Comparison of ENCODE assay signal across 9 cellular contexts in the genomic region with DNA sequence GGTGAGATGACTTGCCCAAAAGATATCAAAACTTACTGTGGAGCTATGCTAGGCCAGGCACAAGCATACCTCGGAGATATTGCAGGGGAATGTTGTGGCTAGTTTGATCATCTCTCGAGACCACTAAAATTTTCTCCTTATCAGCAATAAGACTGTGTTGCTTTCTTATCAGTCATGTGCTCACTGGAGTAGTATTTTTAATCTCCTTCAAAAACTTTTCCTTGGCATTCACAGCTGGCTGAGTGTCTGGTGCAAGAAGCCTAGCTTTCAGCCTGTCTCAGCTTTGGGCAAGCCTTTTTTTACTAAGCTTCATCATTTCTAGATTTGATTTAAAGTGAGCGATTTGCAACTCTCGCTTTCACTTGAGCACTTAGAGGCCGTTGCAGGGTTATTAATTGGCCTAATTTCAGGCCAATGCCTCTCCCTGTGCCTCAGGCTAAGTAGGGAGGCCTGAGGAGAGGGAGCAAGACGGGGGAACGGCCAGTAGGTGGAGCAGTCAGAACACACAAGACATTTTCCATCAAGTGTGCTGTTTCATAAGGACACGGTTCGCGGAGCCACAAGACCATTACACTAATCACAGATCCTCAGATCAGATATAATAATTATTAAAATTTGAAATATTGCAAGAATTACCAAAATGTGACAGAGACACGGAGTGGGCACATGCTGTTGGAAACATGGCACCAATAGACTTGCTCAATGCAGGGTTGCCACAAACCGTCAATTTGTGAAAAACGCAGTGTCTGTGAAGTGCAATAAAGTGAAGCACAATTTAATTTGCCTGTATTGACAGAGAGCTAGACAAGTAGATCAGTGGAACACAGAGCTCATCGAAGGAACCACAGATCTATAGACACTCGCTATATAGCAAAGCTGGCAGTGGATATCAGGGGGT.
DNase-seq lines count a peak whose midpoint lies in the region; ATAC-seq, FAIRE-seq and TF ChIP-seq lines count a peak whose summit lies in the region.
"Had no signal": no experiment of that assay in that cellular context is flagged by ENCODE, and none has a peak within 500 bp of the region (broad histone marks: within the 10 kb centered on the region; RNA-seq: fewer than 3 reads in every experiment).

No MANE protein-coding gene starts in this region.

- TF ChIP-seq EP300 in HepG2 (IDR thresholded peaks at IDR 0.05; ENCODE audit: low read depth in 2 of 2, low read length in 2 of 2) (no peak), HepG2 (CRISPR knock-in tag; IDR thresholded peaks at IDR 0.05; ENCODE audit: borderline replicate concordance) (no peak)

- DNase-seq in NK-92 treated with Interleukin-12 subunit alpha and Interleukin-12 subunit beta, amount 100 ng/mL, for 24 hours (lab: John Stamatoyannopoulos, UW), result peak; percentile 48
- DNase-seq in NK-92 (lab: John Stamatoyannopoulos, UW; ENCODE audit: unreplicated experiment), result no peak
- DNase-seq in NCI-H446 treated with DMSO at 0.1 percent for 48 hours (lab: John Stamatoyannopoulos, UW), result peak; percentile 67
- peak; percentile 46 for DNase-seq in activated CD4-positive, alpha-beta T cell treated with anti-CD3 and anti-CD28 coated beads for 1 hour
- peak; percentile 86 for DNase-seq in colonic mucosa
- DNase-seq in HepG2 (ENCODE audit: low spot score), result peak; percentile 73
- peak; percentile 50 to 53 for DNase-seq in stimulated activated CD4-positive, alpha-beta T cell treated with anti-CD3 and anti-CD28 coated beads, Interleukin-4, amount 100 ng/mL, for 48 hours (ENCODE audit: low read depth in 2 of 2)

- H2AFZ ChIP-seq in HepG2 (ENCODE audit: low read length), result no peak overlapping the region

- peak; percentile 45; the same call in 1 of the 2 replicates for TF ChIP-seq RAD21 in HepG2 (CRISPR knock-in tag; IDR thresholded peaks at IDR 0.05)

- H3K4me2 ChIP-seq in HepG2 (ENCODE audit: low read depth, low read length), result no peak overlapping the region
- H3K4me2 ChIP-seq: BLaER1 had no signal

- in situ Hi-C loops in HepG2 (cut with HindIII; ENCODE audit: extremely low pct_ligation_motif_present, low pct_unique_long_range_greater_than_20kb), result loop anchor here (10.0 kb wide), 1 partner anchor 410 kb away; no protein-coding TSS in a partner anchor

- no peaks in the 10 kb centered on the region for H4K20me1 ChIP-seq in HepG2 (ENCODE audit: insufficient read depth, low read length)
- H4K20me1 ChIP-seq: BLaER1 had no signal

- POLR2A ChIA-PET in HepG2 (lab: Yijun Ruan, JAX), result interaction anchor here (1.1 kb wide), 1 partner anchor 12 kb away, joined by 4 read pairs; no protein-coding TSS in a partner anchor

- no TSS peak for BruUV-seq in HepG2 (replicated peaks; lab: Mats Ljungman, UMichigan)

- H3K4me3 ChIP-seq in colonic mucosa, result no peak overlapping the region
- H3K4me3 ChIP-seq in HepG2 (replicated peaks in 1 of 3; ENCODE audit: insufficient read depth in 1 of 3, low read depth in 2 of 3, low read length in 3 of 3), result no peak overlapping the region
- H3K4me3 ChIP-seq: BLaER1 had no signal

- H3K79me2 ChIP-seq in HepG2 (ENCODE audit: insufficient read depth, low read length), result no peaks in the 10 kb centered on the region

- no peak for TF ChIP-seq POLR2A in HepG2 (IDR thresholded peaks at IDR 0.05; ENCODE audit: insufficient read depth in 1 of 2, low read depth in 2 of 2, low read length in 2 of 2)

- TF ChIP-seq CTCF in colonic mucosa (IDR thresholded peaks at IDR 0.05) (peak; percentile 86), HepG2 (CRISPR knock-in tag; IDR thresholded peaks at IDR 0.05) (peak; percentile 90)

- peak; percentile 88 for FAIRE-seq in HepG2 (lab: Jason Lieb, UNC)

- ATAC-seq in HG03139 (IDR thresholded peaks at IDR 0.05; ENCODE audit: unreplicated experiment) (peak; percentile 68), HepG2 (peak; percentile 99)

- H3K27ac ChIP-seq in colonic mucosa (no peak overlapping the region), HepG2 (ENCODE audit: extremely low read length, insufficient read depth, low read length) (no peak overlapping the region)
- H3K27ac ChIP-seq: BLaER1 had no signal

- 30% methylated on average over 15 of the region's 15 CpGs for WGBS in HepG2 (ENCODE audit: low lambda C conversion rate)

- H3K4me1 ChIP-seq in colonic mucosa, result no peaks in the 10 kb centered on the region
- H3K4me1 ChIP-seq in HepG2 (ENCODE audit: insufficient read depth, low read length), result no peaks in the 10 kb centered on the region
- H3K4me1 ChIP-seq: BLaER1 had no signal

- intact Hi-C loops in colonic mucosa (cut with DNase I) (loop anchor here (5.0 to 10.0 kb wide), 2 partner anchors 330 to 408 kb away; no protein-coding TSS in a partner anchor), HepG2 (cut with micrococcal nuclease; ENCODE audit: unreplicated experiment) (loop anchor here (1.0 to 10.0 kb wide), 3 partner anchors 13 to 330 kb away; no protein-coding TSS in a partner anchor)

- no peaks in the 10 kb centered on the region for H3K9me3 ChIP-seq in colonic mucosa
- no peaks in the 10 kb centered on the region for H3K9me3 ChIP-seq in HepG2 (ENCODE audit: low read length)
- H3K9me3 ChIP-seq: BLaER1 had no signal

- H3K36me3 ChIP-seq in colonic mucosa, result no peaks in the 10 kb centered on the region
- no peaks in the 10 kb centered on the region for H3K36me3 ChIP-seq in HepG2 (replicated peaks in 1 of 2; ENCODE audit: control insufficient read depth in 1 of 2, insufficient read depth in 2 of 2, low read length in 2 of 2)
- H3K36me3 ChIP-seq: BLaER1 had no signal

- H3K9ac ChIP-seq in colonic mucosa (ENCODE audit: low read depth in 2 of 2, low read length in 2 of 2) (no peak overlapping the region), HepG2 (ENCODE audit: insufficient read depth, low read depth, low read length) (no peak overlapping the region)
- H3K9ac ChIP-seq: BLaER1 had no signal

- CTCF ChIA-PET in HepG2 (lab: Yijun Ruan, JAX; ENCODE audit: low intra/inter-chr PET ratio, low total read pairs), result interaction anchor here (1.5 to 2.9 kb wide), 3 partner anchors 13 to 408 kb away, joined by 3 to 18 read pairs (median 10); no protein-coding TSS in a partner anchor

- H3K27me3 ChIP-seq in colonic mucosa (no peaks in the 10 kb centered on the region), HepG2 (ENCODE audit: control insufficient read depth in 1 of 2, insufficient read depth in 2 of 2, low read length in 2 of 2) (no peaks in the 10 kb centered on the region; a peak in 1 of 5 replicates)
- H3K27me3 ChIP-seq: BLaER1 had no signal

TF ChIP-seq in HepG2, 621 proteins besides CTCF, POLR2A, EP300 and RAD21 (continues in another document):
- TF ChIP-seq XBP1 (CRISPR knock-in tag; IDR thresholded peaks at IDR 0.05) (no peak), TCF7L2 (IDR thresholded peaks at IDR 0.05; ENCODE audit: low read depth, low read length) (no peak), FOXA3 (CRISPR knock-in tag; IDR thresholded peaks at IDR 0.05) (no peak), ZMAT3 (CRISPR knock-in tag; conservative IDR thresholded peaks at IDR 0.05) (no peak), SMAD1 (CRISPR knock-in tag; IDR thresholded peaks at IDR 0.05; ENCODE audit: borderline replicate concordance, low read depth) (no peak), HNRNPLL (IDR thresholded peaks at IDR 0.05; ENCODE audit: low read depth, low read length, poor library complexity, severe bottlenecking) (no peak), PRPF4 (IDR thresholded peaks at IDR 0.05; ENCODE audit: low read depth, low read length, poor library complexity, severe bottlenecking) (no peak)
- TF ChIP-seq, protein P1, sequence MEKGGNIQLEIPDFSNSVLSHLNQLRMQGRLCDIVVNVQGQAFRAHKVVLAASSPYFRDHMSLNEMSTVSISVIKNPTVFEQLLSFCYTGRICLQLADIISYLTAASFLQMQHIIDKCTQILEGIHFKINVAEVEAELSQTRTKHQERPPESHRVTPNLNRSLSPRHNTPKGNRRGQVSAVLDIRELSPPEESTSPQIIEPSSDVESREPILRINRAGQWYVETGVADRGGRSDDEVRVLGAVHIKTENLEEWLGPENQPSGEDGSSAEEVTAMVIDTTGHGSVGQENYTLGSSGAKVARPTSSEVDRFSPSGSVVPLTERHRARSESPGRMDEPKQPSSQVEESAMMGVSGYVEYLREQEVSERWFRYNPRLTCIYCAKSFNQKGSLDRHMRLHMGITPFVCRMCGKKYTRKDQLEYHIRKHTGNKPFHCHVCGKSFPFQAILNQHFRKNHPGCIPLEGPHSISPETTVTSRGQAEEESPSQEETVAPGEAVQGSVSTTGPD (CRISPR knock-in tag; IDR thresholded peaks at IDR 0.05), result no peak
- TF ChIP-seq, protein P2, sequence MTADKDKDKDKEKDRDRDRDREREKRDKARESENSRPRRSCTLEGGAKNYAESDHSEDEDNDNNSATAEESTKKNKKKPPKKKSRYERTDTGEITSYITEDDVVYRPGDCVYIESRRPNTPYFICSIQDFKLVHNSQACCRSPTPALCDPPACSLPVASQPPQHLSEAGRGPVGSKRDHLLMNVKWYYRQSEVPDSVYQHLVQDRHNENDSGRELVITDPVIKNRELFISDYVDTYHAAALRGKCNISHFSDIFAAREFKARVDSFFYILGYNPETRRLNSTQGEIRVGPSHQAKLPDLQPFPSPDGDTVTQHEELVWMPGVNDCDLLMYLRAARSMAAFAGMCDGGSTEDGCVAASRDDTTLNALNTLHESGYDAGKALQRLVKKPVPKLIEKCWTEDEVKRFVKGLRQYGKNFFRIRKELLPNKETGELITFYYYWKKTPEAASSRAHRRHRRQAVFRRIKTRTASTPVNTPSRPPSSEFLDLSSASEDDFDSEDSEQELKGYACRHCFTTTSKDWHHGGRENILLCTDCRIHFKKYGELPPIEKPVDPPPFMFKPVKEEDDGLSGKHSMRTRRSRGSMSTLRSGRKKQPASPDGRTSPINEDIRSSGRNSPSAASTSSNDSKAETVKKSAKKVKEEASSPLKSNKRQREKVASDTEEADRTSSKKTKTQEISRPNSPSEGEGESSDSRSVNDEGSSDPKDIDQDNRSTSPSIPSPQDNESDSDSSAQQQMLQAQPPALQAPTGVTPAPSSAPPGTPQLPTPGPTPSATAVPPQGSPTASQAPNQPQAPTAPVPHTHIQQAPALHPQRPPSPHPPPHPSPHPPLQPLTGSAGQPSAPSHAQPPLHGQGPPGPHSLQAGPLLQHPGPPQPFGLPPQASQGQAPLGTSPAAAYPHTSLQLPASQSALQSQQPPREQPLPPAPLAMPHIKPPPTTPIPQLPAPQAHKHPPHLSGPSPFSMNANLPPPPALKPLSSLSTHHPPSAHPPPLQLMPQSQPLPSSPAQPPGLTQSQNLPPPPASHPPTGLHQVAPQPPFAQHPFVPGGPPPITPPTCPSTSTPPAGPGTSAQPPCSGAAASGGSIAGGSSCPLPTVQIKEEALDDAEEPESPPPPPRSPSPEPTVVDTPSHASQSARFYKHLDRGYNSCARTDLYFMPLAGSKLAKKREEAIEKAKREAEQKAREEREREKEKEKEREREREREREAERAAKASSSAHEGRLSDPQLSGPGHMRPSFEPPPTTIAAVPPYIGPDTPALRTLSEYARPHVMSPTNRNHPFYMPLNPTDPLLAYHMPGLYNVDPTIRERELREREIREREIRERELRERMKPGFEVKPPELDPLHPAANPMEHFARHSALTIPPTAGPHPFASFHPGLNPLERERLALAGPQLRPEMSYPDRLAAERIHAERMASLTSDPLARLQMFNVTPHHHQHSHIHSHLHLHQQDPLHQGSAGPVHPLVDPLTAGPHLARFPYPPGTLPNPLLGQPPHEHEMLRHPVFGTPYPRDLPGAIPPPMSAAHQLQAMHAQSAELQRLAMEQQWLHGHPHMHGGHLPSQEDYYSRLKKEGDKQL (CRISPR knock-in tag; IDR thresholded peaks at IDR 0.05; ENCODE audit: low read depth), result no peak
